25 cellular contexts compared by ENCODE assay signal in the genomic region with DNA sequence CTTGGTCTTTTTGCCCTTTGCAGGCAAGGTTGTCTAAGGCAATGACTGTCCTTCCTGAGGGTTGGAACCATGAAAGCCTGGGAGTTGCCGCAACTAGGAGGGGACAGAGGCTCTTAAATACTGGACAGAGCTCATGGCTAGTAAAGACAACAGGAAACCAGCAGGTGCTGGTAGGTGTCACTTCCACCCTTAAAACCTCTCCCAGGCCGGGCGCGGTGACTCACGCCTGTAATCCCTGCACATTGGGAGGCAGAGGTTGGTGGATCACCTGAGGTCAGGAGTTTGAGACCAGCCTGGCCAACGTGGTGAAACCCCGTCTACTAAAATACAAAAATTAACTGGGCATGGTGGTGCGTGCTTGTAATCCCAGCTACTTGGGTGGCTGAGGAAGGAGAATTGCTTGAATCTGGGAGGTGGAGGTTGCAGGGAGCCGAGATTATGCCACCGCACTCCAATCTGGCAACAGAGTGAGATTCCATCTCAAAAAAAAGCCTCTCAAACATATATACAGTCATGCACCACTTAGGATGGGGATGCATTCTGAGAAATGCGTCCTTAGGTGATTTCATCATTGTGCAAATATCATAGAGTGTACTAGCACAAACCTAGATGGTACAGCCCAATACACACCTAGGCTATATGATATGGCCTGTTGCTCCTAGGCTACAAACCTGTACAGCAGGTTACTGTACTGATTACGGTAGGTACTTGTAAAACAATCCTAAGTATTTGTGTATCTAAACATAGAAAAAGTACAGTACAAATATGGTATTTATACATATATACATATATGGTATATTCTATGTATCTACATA.
"Had no signal": no experiment of that assay in that cellular context is flagged by ENCODE, and none has a peak within 500 bp of the region (broad histone marks: within the 10 kb centered on the region; RNA-seq: fewer than 3 reads in every experiment).

No MANE protein-coding gene starts in this region.

- DNase-seq: activated CD4-positive, alpha-beta T cell treated with anti-CD3 and anti-CD28 coated beads for 1 hour; activated CD4-positive, alpha-beta T cell treated with anti-CD3 and anti-CD28 coated beads, Interleukin-2, amount 50 U/mL, for 1 hour; activated CD8-positive, alpha-beta T cell treated with anti-CD3 and anti-CD28 coated beads, Interleukin-2, amount 10 ng/mL, durations not matched to agents 7 days and 5 days; activated gamma-delta T cell treated with Interleukin-2 at 50 U/mL for 16 hours; adrenal gland; brain microvascular endothelial cell; effector memory CD8-positive, alpha-beta T cell; esophagus squamous epithelium; gastrocnemius medialis; head of caudate nucleus; hypothalamus; left ventricle myocardium superior; nucleus accumbens; small intestine; stimulated activated CD4-positive, alpha-beta T cell treated with anti-CD3 and anti-CD28 coated beads, Interleukin-2, amount 100 ng/mL, for 24 hours; stomach; transverse colon; uterus had no signal

- H3K27ac ChIP-seq: adrenal gland, ascending aorta, brain microvascular endothelial cell, esophagus squamous epithelium, gastrocnemius medialis, stomach, suprapubic skin, transverse colon, uterus had no signal

- ATAC-seq: activated CD8-positive, alpha-beta T cell treated with anti-CD3 and anti-CD28 coated beads, Interleukin-2, amount 10 ng/mL, durations not matched to agents 7 days and 5 days; effector memory CD8-positive, alpha-beta T cell; gastrocnemius medialis; left ventricle myocardium superior; sciatic nerve; stimulated activated memory B cell treated with anti-CD40 and anti-IgM and Interleukin-4, amounts not matched to agents 10 μg/mL and 1 μg/mL and 100 μg/mL, for 72 hours had no signal

- H3K36me3 ChIP-seq: adrenal gland, ascending aorta, brain microvascular endothelial cell, esophagus squamous epithelium, gastrocnemius medialis, stomach, suprapubic skin, transverse colon, uterus had no signal

- H3K27me3 ChIP-seq: adrenal gland, ascending aorta, brain microvascular endothelial cell, esophagus squamous epithelium, gastrocnemius medialis, stomach, suprapubic skin, transverse colon, uterus had no signal

- H3K4me3 ChIP-seq: adrenal gland, ascending aorta, esophagus squamous epithelium, gastrocnemius medialis, stomach, suprapubic skin, transverse colon, uterus had no signal

- H3K4me1 ChIP-seq: adrenal gland, ascending aorta, esophagus squamous epithelium, gastrocnemius medialis, suprapubic skin, transverse colon, uterus had no signal

- H3K9me3 ChIP-seq: adrenal gland, ascending aorta, esophagus squamous epithelium, gastrocnemius medialis, stomach, suprapubic skin, transverse colon, uterus had no signal

- FAIRE-seq: colon, endothelial cell of umbilical vein, small intestine, TTC549 had no signal
